Comparison of ENCODE assay signal across 2 cellular contexts in genomic region chr17:2369551-2370210, GRCh38.
TF ChIP-seq lines count a peak whose summit lies in the region.

No MANE protein-coding gene starts in this region.

TF ChIP-seq in IMR-90, 13 proteins besides CTCF, POLR2A, EP300 and RAD21:
- TF ChIP-seq BHLHE40 (IDR thresholded peaks at IDR 0.05; ENCODE audit: low read depth, low read length): no peak
- no peak for TF ChIP-seq SMC3 (IDR thresholded peaks at IDR 0.05; ENCODE audit: low read depth, low read length)
- TF ChIP-seq MAFK (IDR thresholded peaks at IDR 0.05; ENCODE audit: low read depth, low read length): no peak
- TF ChIP-seq MXI1 (IDR thresholded peaks at IDR 0.05; ENCODE audit: borderline replicate concordance, low read depth, low read length): no peak
- no peak for TF ChIP-seq ELK1 (IDR thresholded peaks at IDR 0.05; ENCODE audit: borderline replicate concordance, low read depth, low read length)

TF ChIP-seq in H1, 55 proteins besides CTCF, POLR2A, EP300 and RAD21:
- TF ChIP-seq MAFK (IDR thresholded peaks at IDR 0.05; ENCODE audit: low read depth, low read length) (no peak), NANOG (IDR thresholded peaks at IDR 0.05; ENCODE audit: insufficient read depth, low read depth, low read length, poor library complexity, severe bottlenecking) (no peak), KDM1A (IDR thresholded peaks at IDR 0.05; ENCODE audit: borderline replicate concordance, low read length) (no peak), SIN3A (conservative IDR thresholded peaks at IDR 0.05 in 1 of 2, IDR thresholded peaks at IDR 0.05 in 1 of 2; ENCODE audit: low read depth in 1 of 2, low read length in 2 of 2) (no peak), E2F6 (IDR thresholded peaks at IDR 0.05) (no peak), SP1 (IDR thresholded peaks at IDR 0.05; ENCODE audit: low read depth, low read length) (no peak), EZH2 (IDR thresholded peaks at IDR 0.05; ENCODE audit: low read depth, low read length, severe bottlenecking) (no peak), JUND (IDR thresholded peaks at IDR 0.05; ENCODE audit: low read length) (no peak), SIRT6 (IDR thresholded peaks at IDR 0.05; ENCODE audit: low read length) (no peak), HDAC6 (IDR thresholded peaks at IDR 0.05; ENCODE audit: low read depth, low read length) (no peak), EGR1 (IDR thresholded peaks at IDR 0.05; ENCODE audit: borderline replicate concordance, low read depth, low read length) (no peak), POLR2AphosphoS5 (IDR thresholded peaks at IDR 0.05; ENCODE audit: low read depth, low read length) (no peak), CHD7 (IDR thresholded peaks at IDR 0.05; ENCODE audit: insufficient replicate concordance, low read length) (no peak), BACH1 (IDR thresholded peaks at IDR 0.05; ENCODE audit: low read length) (no peak), YY1 (IDR thresholded peaks at IDR 0.05; ENCODE audit: low read depth, low read length) (no peak), RFX5 (IDR thresholded peaks at IDR 0.05; ENCODE audit: borderline replicate concordance, low read depth, low read length) (no peak), KDM4A (IDR thresholded peaks at IDR 0.05; ENCODE audit: low read depth, low read length, severe bottlenecking) (no peak), HDAC2 (IDR thresholded peaks at IDR 0.05; ENCODE audit: borderline replicate concordance in 1 of 2, low read depth in 2 of 2, low read length in 2 of 2) (no peak), GTF2F1 (IDR thresholded peaks at IDR 0.05; ENCODE audit: borderline replicate concordance, low read depth, low read length) (no peak), TCF12 (IDR thresholded peaks at IDR 0.05; ENCODE audit: low read depth, low read length) (no peak)
TF ChIP-seq in H1: peak in this region for 0.
